In the genomic region with DNA sequence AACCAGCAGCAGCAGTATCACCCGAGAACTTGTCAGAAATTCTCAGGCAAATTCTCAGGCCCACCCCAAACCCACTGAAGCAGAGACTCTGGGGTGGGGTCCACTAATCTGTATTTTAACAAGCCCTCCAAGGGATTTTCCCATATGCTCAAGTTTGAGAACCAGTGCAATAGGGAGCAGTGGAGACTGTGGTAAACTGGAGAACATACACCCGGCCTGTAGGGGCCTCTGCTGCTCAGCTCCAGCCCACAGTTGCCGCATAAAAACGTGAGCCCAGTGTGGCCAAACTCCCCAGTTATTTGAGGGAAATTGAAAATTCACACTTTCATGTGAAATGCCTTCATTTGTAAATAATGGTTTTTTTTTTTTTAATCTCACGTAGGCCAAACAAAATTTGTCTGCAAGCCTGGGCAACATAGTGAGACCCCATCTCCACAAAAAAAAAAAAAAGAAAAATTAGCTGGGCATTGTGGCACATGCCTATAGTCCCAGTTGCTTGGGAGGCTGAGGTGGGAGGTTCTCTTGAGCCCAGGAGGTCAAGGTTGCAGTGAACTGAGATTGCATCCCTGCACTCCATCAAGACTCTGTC, we compare ENCODE assay signal across 19 cellular contexts.
DNase-seq lines count a peak whose midpoint lies in the region; ATAC-seq and TF ChIP-seq lines count a peak whose summit lies in the region.
"Had no signal": no experiment of that assay in that cellular context is flagged by ENCODE, and none has a peak within 500 bp of the region (broad histone marks: within the 10 kb centered on the region; RNA-seq: fewer than 3 reads in every experiment).

No MANE protein-coding gene starts in this region.

- H3K4me3 Mint-ChIP-seq in chondrocyte (ENCODE audit: unreplicated experiment), result no peak overlapping the region
- no peak overlapping the region for H3K4me3 Mint-ChIP-seq in osteocyte (ENCODE audit: unreplicated experiment)
- no peak overlapping the region for H3K4me3 Mint-ChIP-seq in T-helper 17 cell
- H3K4me3 Mint-ChIP-seq in activated T-helper 1 cell treated with anti-CD3 and anti-CD28 coated beads, Interleukin-12 subunit alpha, Interleukin-12 subunit beta, Interleukin-2, Interleukin-4 antibody, amounts not matched to agents 30 ng/mL and 10 ng/mL and 1 ng/mL, durations not matched to agents 14 hours and 24 hours and 36 hours, result no peak overlapping the region
- H3K4me3 Mint-ChIP-seq: activated B cell treated with CpG ODN at 0.5 μM for 24 hours; activated CD8-positive, alpha-beta T cell treated with anti-CD3 and anti-CD28 coated beads for 36 hours; activated naive CD8-positive, alpha-beta T cell treated with anti-CD3 and anti-CD28 coated beads, Interleukin-2, amount 10 ng/mL, durations not matched to agents 7 days and 5 days; GM23338; nephron progenitor cell had no signal

- H3K36me3 Mint-ChIP-seq in chondrocyte (ENCODE audit: low read depth) (no peaks in the 10 kb centered on the region), osteocyte (ENCODE audit: unreplicated experiment) (no peaks in the 10 kb centered on the region), T-helper 17 cell (ENCODE audit: low read depth) (no peaks in the 10 kb centered on the region)
- no peaks in the 10 kb centered on the region for H3K36me3 Mint-ChIP-seq in activated T-helper 1 cell treated with anti-CD3 and anti-CD28 coated beads, Interleukin-12 subunit alpha, Interleukin-12 subunit beta, Interleukin-2, Interleukin-4 antibody, amounts not matched to agents 30 ng/mL and 10 ng/mL and 1 ng/mL, durations not matched to agents 14 hours and 24 hours and 36 hours (ENCODE audit: low read depth)
- H3K36me3 Mint-ChIP-seq: activated naive CD8-positive, alpha-beta T cell treated with anti-CD3 and anti-CD28 coated beads, Interleukin-2, amount 10 ng/mL, durations not matched to agents 7 days and 5 days had no signal

- no peaks in the 10 kb centered on the region for H3K9me2 ChIP-seq in Karpas-422 (replicated peaks; ENCODE audit: insufficient read depth, low read length)

- H3K9me3 Mint-ChIP-seq in chondrocyte (ENCODE audit: low read depth) (no peaks in the 10 kb centered on the region), osteocyte (ENCODE audit: unreplicated experiment) (no peaks in the 10 kb centered on the region)
- H3K9me3 Mint-ChIP-seq in activated T-helper 1 cell treated with anti-CD3 and anti-CD28 coated beads, Interleukin-12 subunit alpha, Interleukin-12 subunit beta, Interleukin-2, Interleukin-4 antibody, amounts not matched to agents 30 ng/mL and 10 ng/mL and 1 ng/mL, durations not matched to agents 14 hours and 24 hours and 36 hours, result no peaks in the 10 kb centered on the region
- H3K9me3 Mint-ChIP-seq: activated B cell treated with CpG ODN at 0.5 μM for 24 hours; activated CD8-positive, alpha-beta T cell treated with anti-CD3 and anti-CD28 coated beads for 36 hours; activated naive CD8-positive, alpha-beta T cell treated with anti-CD3 and anti-CD28 coated beads, Interleukin-2, amount 10 ng/mL, durations not matched to agents 7 days and 5 days; GM23338; nephron progenitor cell had no signal

- H3K9me3 ChIP-seq in Karpas-422 (ENCODE audit: low read length), result no peaks in the 10 kb centered on the region
- H3K9me3 ChIP-seq in body of pancreas, result no peaks in the 10 kb centered on the region
- H3K9me3 ChIP-seq in T-helper 17 cell (ENCODE audit: control insufficient read depth, low read length, poor library complexity, severe bottlenecking), result no peaks in the 10 kb centered on the region
- H3K9me3 ChIP-seq: breast epithelium had no signal

- H2AFZ ChIP-seq in Karpas-422 (ENCODE audit: low read length), result no peak overlapping the region
- H2AFZ ChIP-seq: GM23338 had no signal

- H3K4me1 Mint-ChIP-seq in chondrocyte (ENCODE audit: low read depth), result peaks cover 37% of the 10 kb centered on the region
- H3K4me1 Mint-ChIP-seq in osteocyte (ENCODE audit: unreplicated experiment), result peaks cover 65% of the 10 kb centered on the region
- peaks cover 18% of the 10 kb centered on the region for H3K4me1 Mint-ChIP-seq in T-helper 17 cell
- peaks cover 26% of the 10 kb centered on the region for H3K4me1 Mint-ChIP-seq in activated T-helper 1 cell treated with anti-CD3 and anti-CD28 coated beads, Interleukin-12 subunit alpha, Interleukin-12 subunit beta, Interleukin-2, Interleukin-4 antibody, amounts not matched to agents 30 ng/mL and 10 ng/mL and 1 ng/mL, durations not matched to agents 14 hours and 24 hours and 36 hours (ENCODE audit: low read depth)

- no peak overlapping the region for H3K9ac ChIP-seq in Karpas-422 (ENCODE audit: low read length)

- H3K27ac Mint-ChIP-seq in chondrocyte (ENCODE audit: unreplicated experiment), result no peak overlapping the region
- peak overlapping the region; percentile 97 for H3K27ac Mint-ChIP-seq in osteocyte (ENCODE audit: unreplicated experiment)
- no peak overlapping the region for H3K27ac Mint-ChIP-seq in T-helper 17 cell
- H3K27ac Mint-ChIP-seq in activated T-helper 1 cell treated with anti-CD3 and anti-CD28 coated beads, Interleukin-12 subunit alpha, Interleukin-12 subunit beta, Interleukin-2, Interleukin-4 antibody, amounts not matched to agents 30 ng/mL and 10 ng/mL and 1 ng/mL, durations not matched to agents 14 hours and 24 hours and 36 hours, result no peak overlapping the region
- H3K27ac Mint-ChIP-seq: activated B cell treated with CpG ODN at 0.5 μM for 24 hours; activated CD8-positive, alpha-beta T cell treated with anti-CD3 and anti-CD28 coated beads for 36 hours; activated naive CD8-positive, alpha-beta T cell treated with anti-CD3 and anti-CD28 coated beads, Interleukin-2, amount 10 ng/mL, durations not matched to agents 7 days and 5 days; GM23338; nephron progenitor cell had no signal

- no peaks in the 10 kb centered on the region for H4K20me1 ChIP-seq in Karpas-422 (ENCODE audit: insufficient read depth, low read depth, low read length)

- H3K27ac ChIP-seq in Karpas-422 (ENCODE audit: low read length) (no peak overlapping the region), body of pancreas (no peak overlapping the region)
- H3K27ac ChIP-seq: SK-N-MC had no signal

- intact Hi-C loops in body of pancreas (cut with DNase I), result no loop called here
- intact Hi-C loops in activated T-helper 1 cell treated with anti-CD3 and anti-CD28 coated beads, Interleukin-12 subunit alpha, Interleukin-12 subunit beta, Interleukin-2, Interleukin-4 antibody, amounts not matched to agents 30 ng/mL and 10 ng/mL and 1 ng/mL, durations not matched to agents 14 hours and 24 hours and 36 hours (cut with micrococcal nuclease), result loop anchor here (5.0 kb wide), 4 partner anchors 56 to 939 kb away; a partner anchor contains a TSS

- ATAC-seq in body of pancreas (no peak), T-helper 17 cell (no peak)
- ATAC-seq: activated CD8-positive, alpha-beta T cell treated with anti-CD3 and anti-CD28 coated beads for 36 hours; GM23338 had no signal

- no peaks in the 10 kb centered on the region for H3K79me2 ChIP-seq in Karpas-422 (ENCODE audit: low read length)

- H3K36me3 ChIP-seq in Karpas-422 (ENCODE audit: insufficient read depth, low read length) (no peaks in the 10 kb centered on the region), body of pancreas (replicated peaks in 1 of 2; ENCODE audit: insufficient read depth in 1 of 2, low read depth in 2 of 2) (no peaks in the 10 kb centered on the region)
- H3K36me3 ChIP-seq: breast epithelium had no signal

- WGBS in body of pancreas, 2 donors, result 92 to 96% methylated on average over 5 of the region's 5 CpGs

- TF ChIP-seq CTCF in AG10803 (conservative IDR thresholded peaks at IDR 0.05; ENCODE audit: low read length) (0 out of 2 replicates have a peak, but pooled peaks have one; percentile 4), chondrocyte (IDR thresholded peaks at IDR 0.05) (peak; percentile 36), osteocyte (IDR thresholded peaks at IDR 0.05) (peak; percentile 13), body of pancreas (IDR thresholded peaks at IDR 0.05) (no peak)

- no peaks in the 10 kb centered on the region; the same call in 1 of the 2 replicates for H3K27me3 ChIP-seq in Karpas-422 (ENCODE audit: low read length)
- H3K27me3 ChIP-seq in body of pancreas, result no peaks in the 10 kb centered on the region
- H3K27me3 ChIP-seq: breast epithelium had no signal

- TF ChIP-seq POLR2A in body of pancreas (IDR thresholded peaks at IDR 0.05), result no peak

- DNase-seq in AG10803 (ENCODE audit: low read depth) (no peak), Karpas-422 (peak; percentile 51), chondrocyte (ENCODE audit: low spot score) (no peak), osteocyte (ENCODE audit: extremely low spot score, unreplicated experiment) (no peak), body of pancreas (no peak), SW 1271 (lab: John Stamatoyannopoulos, UW) (no peak), T-helper 17 cell (no peak)
- DNase-seq in activated T-helper 1 cell treated with anti-CD3 and anti-CD28 coated beads, Interleukin-12 subunit alpha, Interleukin-12 subunit beta, Interleukin-2, Interleukin-4 antibody, amounts not matched to agents 30 ng/mL and 10 ng/mL and 1 ng/mL, durations not matched to agents 14 hours and 24 hours and 36 hours (ENCODE audit: low spot score), result no peak
- DNase-seq: activated B cell treated with CpG ODN at 0.5 μM for 24 hours; activated CD8-positive, alpha-beta T cell treated with anti-CD3 and anti-CD28 coated beads for 36 hours; activated naive CD8-positive, alpha-beta T cell treated with anti-CD3 and anti-CD28 coated beads, Interleukin-2, amount 10 ng/mL, durations not matched to agents 7 days and 5 days; DMS79; erythroblast; NCI-H1694; NCI-H748 treated with DMSO at 0.1 percent for 48 hours; nephron progenitor cell had no signal

- H3K27me3 Mint-ChIP-seq in chondrocyte (ENCODE audit: low read depth) (no peaks in the 10 kb centered on the region), osteocyte (ENCODE audit: unreplicated experiment) (no peaks in the 10 kb centered on the region), T-helper 17 cell (no peaks in the 10 kb centered on the region)
- peaks cover 13% of the 10 kb centered on the region for H3K27me3 Mint-ChIP-seq in activated T-helper 1 cell treated with anti-CD3 and anti-CD28 coated beads, Interleukin-12 subunit alpha, Interleukin-12 subunit beta, Interleukin-2, Interleukin-4 antibody, amounts not matched to agents 30 ng/mL and 10 ng/mL and 1 ng/mL, durations not matched to agents 14 hours and 24 hours and 36 hours (ENCODE audit: insufficient read depth)
- H3K27me3 Mint-ChIP-seq: activated CD8-positive, alpha-beta T cell treated with anti-CD3 and anti-CD28 coated beads for 36 hours had no signal

- H3K4me2 ChIP-seq in Karpas-422 (ENCODE audit: low read depth, low read length, poor library complexity, severe bottlenecking), result no peak overlapping the region
- H3K4me2 ChIP-seq: GM23338 had no signal

- H3K4me1 ChIP-seq in Karpas-422 (ENCODE audit: low read length) (peaks cover 29% of the 10 kb centered on the region), body of pancreas (peaks cover 31% of the 10 kb centered on the region)

- H3K4me3 ChIP-seq in AG10803 (ENCODE audit: low read length), result no peak overlapping the region
- H3K4me3 ChIP-seq in Karpas-422 (ENCODE audit: low read length), result no peak overlapping the region
- no peak overlapping the region for H3K4me3 ChIP-seq in body of pancreas
- H3K4me3 ChIP-seq: breast epithelium, GM23338, SK-N-MC had no signal

Comparison
In these comparisons a context has a peak if more than half of its experiments do, and no peak if none do; other contexts are left out.
1. CTCF ChIP-seq: peak in AG10803 (single experiment), chondrocyte (single experiment) and osteocyte (single experiment); none in body of pancreas (0 of 7).